Comparison of ENCODE assay signal across 8 cellular contexts in genomic region chr19:13207237-13208130, GRCh38. TPM values are rescaled to one million over a fixed set of nuclear protein-coding genes. Genes with fewer than 3 reads are reported as not detected.
DNase-seq lines count a peak whose midpoint lies in the region; ATAC-seq and TF ChIP-seq lines count a peak whose summit lies in the region.

No MANE protein-coding gene starts in this region.

- BruUV-seq in IMR-90 (replicated peaks; lab: Mats Ljungman, UMichigan): no TSS peak
- BruUV-seq in mammary epithelial cell (replicated peaks; lab: Mats Ljungman, UMichigan): no TSS peak

- H2BK15ac ChIP-seq in IMR-90 (ENCODE audit: low read depth, low read length): no peak overlapping the region; the same call in 2 of the 3 replicates

- no peak for TF ChIP-seq RAD21 in IMR-90 (IDR thresholded peaks at IDR 0.05; ENCODE audit: low read length)

- POLR2A ChIA-PET in IMR-90 (lab: Charles Lee; ENCODE audit: unreplicated experiment): interaction anchor here (0.7 kb wide), 1 partner anchor 15 kb away, joined by 3 read pairs; no protein-coding TSS in a partner anchor

- CTCF ChIA-PET in IMR-90 (lab: Yijun Ruan, JAX) (no interaction called here), mammary epithelial cell (lab: Charles Lee; ENCODE audit: low non-redundant PET) (no interaction called here)

- peak overlapping the region; percentile 75 for H3K27ac ChIP-seq in IMR-90 (ENCODE audit: insufficient read depth, low read length)
- H3K27ac ChIP-seq in mammary epithelial cell (ENCODE audit: insufficient read depth, low read depth, low read length): peak overlapping the region; percentile 15

- 59% methylated on average over 37 of the region's 95 CpGs; no CpG with 5 or more reads in 1 of the 2 experiments for WGBS in IMR-90 (ENCODE audit: extremely low coverage in 2 of 2, insufficient read length in 1 of 2), 2 experiments
- 24% methylated on average over 20 of the region's 95 CpGs for WGBS in mammary epithelial cell (ENCODE audit: low coverage, missing lambda C conversion rate)

- no peaks in the 10 kb centered on the region for H3K79me2 ChIP-seq in mammary epithelial cell (ENCODE audit: insufficient read depth, low read length)

- no peak overlapping the region for H4K91ac ChIP-seq in IMR-90 (ENCODE audit: insufficient read depth, low read depth, low read length)

- H3K9ac ChIP-seq in IMR-90 (ENCODE audit: low read depth, low read length) (peak overlapping the region; percentile 66), mammary epithelial cell (ENCODE audit: insufficient read depth, low read length) (no peak overlapping the region), mucosa of stomach (ENCODE audit: low read length) (peak overlapping the region; percentile 39)

- peak overlapping the region; percentile 28; the same call in 1 of the 2 replicates for H4K5ac ChIP-seq in IMR-90 (ENCODE audit: low read depth, low read length)

- no peaks in the 10 kb centered on the region for H3K9me1 ChIP-seq in IMR-90 (ENCODE audit: insufficient read depth, low read length)

- peak overlapping the region; percentile 46 for H2BK5ac ChIP-seq in IMR-90 (ENCODE audit: low read depth, low read length, poor library complexity, severe bottlenecking)

- in situ Hi-C loops in IMR-90 (cut with MboI; ENCODE audit: low sequenced_read_pairs) (no loop called here), mammary epithelial cell (cut with MboI; ENCODE audit: low sequenced_read_pairs in 2 of 2) (no loop called here)

- peak overlapping the region; percentile 85 for H2AFZ ChIP-seq in IMR-90 (replicated peaks; ENCODE audit: low read length, poor library complexity)
- H2AFZ ChIP-seq in mammary epithelial cell (ENCODE audit: low read depth, low read length): peak overlapping the region; percentile 81

- TF ChIP-seq POLR2A in IMR-90 (IDR thresholded peaks at IDR 0.05; ENCODE audit: low read depth, low read length): no peak

- peak overlapping the region; percentile 94 for H2AK9ac ChIP-seq in IMR-90 (replicated peaks; ENCODE audit: low read depth, low read length, poor library complexity)

- no peak overlapping the region for H2AK5ac ChIP-seq in IMR-90 (ENCODE audit: low read depth, low read length)

- H3K23ac ChIP-seq in IMR-90 (ENCODE audit: low read depth, low read length): no peak overlapping the region

- peaks cover 2% of the 10 kb centered on the region; the same call in 1 of the 2 replicates for H3K36me3 ChIP-seq in IMR-90 (ENCODE audit: control insufficient read depth, insufficient read depth, low read length)
- H3K36me3 ChIP-seq in mammary epithelial cell (ENCODE audit: insufficient read depth, low read length): no peaks in the 10 kb centered on the region
- no peaks in the 10 kb centered on the region for H3K36me3 ChIP-seq in mucosa of stomach (ENCODE audit: control insufficient read depth, insufficient read depth, low read length)

- H2BK120ac ChIP-seq in IMR-90 (ENCODE audit: low read depth, low read length): peak overlapping the region; percentile 58; the same call in 1 of the 2 replicates

- H3K9me3 ChIP-seq in IMR-90 (ENCODE audit: control insufficient read depth, insufficient read depth, low read length) (no peaks in the 10 kb centered on the region), mammary epithelial cell (replicated peaks; ENCODE audit: insufficient read depth, low read length) (no peaks in the 10 kb centered on the region), mucosa of stomach (ENCODE audit: control insufficient read depth, low read length) (no peaks in the 10 kb centered on the region)

- H3K79me1 ChIP-seq in IMR-90 (ENCODE audit: low read depth in 1 of 2, low read length in 2 of 2): no peaks in the 10 kb centered on the region

- peak overlapping the region; percentile 40 for H3K4me2 ChIP-seq in IMR-90 (ENCODE audit: low read depth, low read length)
- H3K4me2 ChIP-seq in mammary epithelial cell (ENCODE audit: insufficient read depth, low read depth, low read length): peak overlapping the region; percentile 51

- no peaks in the 10 kb centered on the region for H3K27me3 ChIP-seq in IMR-90 (ENCODE audit: control insufficient read depth, insufficient read depth, low read length)
- H3K27me3 ChIP-seq in mammary epithelial cell (ENCODE audit: insufficient read depth, low read length): no peaks in the 10 kb centered on the region
- no peaks in the 10 kb centered on the region for H3K27me3 ChIP-seq in mucosa of stomach (ENCODE audit: control insufficient read depth, insufficient read depth, low read length)

- peaks cover 7% of the 10 kb centered on the region for H3K4me1 ChIP-seq in IMR-90 (ENCODE audit: control insufficient read depth, insufficient read depth, low read length)
- H3K4me1 ChIP-seq in mammary epithelial cell (ENCODE audit: insufficient read depth, low read length): no peaks in the 10 kb centered on the region
- no peaks in the 10 kb centered on the region for H3K4me1 ChIP-seq in mucosa of stomach (ENCODE audit: control insufficient read depth, insufficient read depth, low read length)

- peak overlapping the region; percentile 69 for H3K4ac ChIP-seq in IMR-90 (ENCODE audit: low read depth, low read length)

- peak; percentile 53 for ATAC-seq in IMR-90 (ENCODE audit: low read depth)

- no peak overlapping the region for H2BK20ac ChIP-seq in IMR-90 (ENCODE audit: low read depth, low read length)

- dilution Hi-C loops in IMR-90 (cut with HindIII; ENCODE audit: low sequenced_read_pairs, unreplicated experiment) (no loop called here), mammary epithelial cell (cut with HindIII; ENCODE audit: low sequenced_read_pairs) (no loop called here)

- TF ChIP-seq CTCF in AG09309 (IDR thresholded peaks at IDR 0.05; ENCODE audit: control insufficient read depth, insufficient read depth, low read depth, low read length, missing control alignments) (no peak), IMR-90 (conservative IDR thresholded peaks at IDR 0.05; ENCODE audit: low read depth, low read length) (no peak), mammary epithelial cell (conservative IDR thresholded peaks at IDR 0.05 in 1 of 2, IDR thresholded peaks at IDR 0.05 in 1 of 2; ENCODE audit: extremely low read depth in 1 of 2, insufficient read depth in 1 of 2, low read depth in 1 of 2, low read length in 2 of 2) (no peak)

- intact Hi-C loops in IMR-90 (cut with micrococcal nuclease) (loop anchor here (5.0 kb wide), 1 partner anchor 45 kb away; no protein-coding TSS in a partner anchor), mammary epithelial cell (cut with micrococcal nuclease) (no loop called here)

- peak overlapping the region; percentile 8 to 72; a peak in 2 of 4 replicates for H4K8ac ChIP-seq in IMR-90 (ENCODE audit: low read depth in 2 of 2, low read length in 2 of 2)

- DNase-seq in AG09309 (ENCODE audit: low read depth): no peak
- no peak for DNase-seq in IMR-90
- no peak for DNase-seq in mammary epithelial cell
- DNase-seq in NCI-H1048 (lab: John Stamatoyannopoulos, UW): no peak
- DNase-seq in NCI-H2029 (lab: John Stamatoyannopoulos, UW): no peak
- DNase-seq in NCI-H1417 treated with DMSO at 0.1 percent for 48 hours (lab: John Stamatoyannopoulos, UW): no peak
- DNase-seq in NK-92 (lab: John Stamatoyannopoulos, UW; ENCODE audit: unreplicated experiment): no peak

- H3K18ac ChIP-seq in IMR-90 (ENCODE audit: low read depth, low read length): 0 out of 2 replicates have a peak overlapping the region, but pooled peaks have one; percentile 2

- H3K4me3 ChIP-seq in AG09309 (ENCODE audit: control insufficient read depth, low read depth, low read length) (peak overlapping the region; percentile 41), IMR-90 (ENCODE audit: insufficient read depth, low read depth, low read length) (peak overlapping the region; percentile 2; the same call in 1 of the 2 replicates), mammary epithelial cell (replicated peaks in 1 of 3; ENCODE audit: insufficient read depth in 1 of 3, low read depth in 2 of 3, low read length in 3 of 3) (no peak overlapping the region), mucosa of stomach (ENCODE audit: low read length) (no peak overlapping the region)

- peak overlapping the region; percentile 4; the same call in 1 of the 2 replicates for H3K56ac ChIP-seq in IMR-90 (ENCODE audit: extremely low read depth, insufficient read depth, low read length)

- no peaks in the 10 kb centered on the region for H4K20me1 ChIP-seq in IMR-90 (ENCODE audit: insufficient read depth, low read length)
- no peaks in the 10 kb centered on the region for H4K20me1 ChIP-seq in mammary epithelial cell (ENCODE audit: insufficient read depth, low read length)

- H3K14ac ChIP-seq in IMR-90 (replicated peaks; ENCODE audit: low read depth, low read length): peak overlapping the region; percentile 4; the same call in 1 of the 2 replicates

TF ChIP-seq in IMR-90, 13 proteins besides CTCF, POLR2A, EP300 and RAD21 (continues in another document):
- TF ChIP-seq CHD1 (IDR thresholded peaks at IDR 0.05; ENCODE audit: low read depth, low read length) (no peak), MAFK (IDR thresholded peaks at IDR 0.05; ENCODE audit: low read depth, low read length) (no peak), NFE2L2 (IDR thresholded peaks at IDR 0.05; ENCODE audit: low read depth, low read length) (no peak), RCOR1 (IDR thresholded peaks at IDR 0.05; ENCODE audit: insufficient replicate concordance, low read length) (no peak), MAZ (IDR thresholded peaks at IDR 0.05; ENCODE audit: borderline replicate concordance, low read depth, low read length) (no peak)
- TF ChIP-seq, protein P1, sequence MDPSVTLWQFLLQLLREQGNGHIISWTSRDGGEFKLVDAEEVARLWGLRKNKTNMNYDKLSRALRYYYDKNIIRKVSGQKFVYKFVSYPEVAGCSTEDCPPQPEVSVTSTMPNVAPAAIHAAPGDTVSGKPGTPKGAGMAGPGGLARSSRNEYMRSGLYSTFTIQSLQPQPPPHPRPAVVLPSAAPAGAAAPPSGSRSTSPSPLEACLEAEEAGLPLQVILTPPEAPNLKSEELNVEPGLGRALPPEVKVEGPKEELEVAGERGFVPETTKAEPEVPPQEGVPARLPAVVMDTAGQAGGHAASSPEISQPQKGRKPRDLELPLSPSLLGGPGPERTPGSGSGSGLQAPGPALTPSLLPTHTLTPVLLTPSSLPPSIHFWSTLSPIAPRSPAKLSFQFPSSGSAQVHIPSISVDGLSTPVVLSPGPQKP (IDR thresholded peaks at IDR 0.05; ENCODE audit: borderline replicate concordance, low read depth, low read length): no peak

RNA-seq across cellular contexts. Expression of gene IER2, which starts 57.3 kb away (rescaled TPM):
- total RNA-seq in IMR-90 (2012; rRNA removed): 7.7 and 17.5 TPM in 2 replicates
- 99.4 and 102 TPM in 2 replicates for polyA plus RNA-seq in IMR-90 (2012; rRNA removed)
- polyA plus RNA-seq in IMR-90 (2012; cell fraction: cytosol; rRNA removed): 235 and 278 TPM in 2 replicates
- polyA plus RNA-seq in IMR-90 (2012; cell fraction: nucleus; rRNA removed; ENCODE audit: low replicate concordance): 283 and 529 TPM in 2 replicates
- 100 to 1,000 TPM in 1 of 2 donors, 10 to 100 TPM in 1; 16.2 to 108 TPM for total RNA-seq in mammary epithelial cell
- 42.1 TPM for polyA plus RNA-seq in mammary epithelial cell
- polyA minus RNA-seq in mammary epithelial cell: 25.5 TPM

RNA-seq across cellular contexts. Expression of gene STX10, which starts 57.3 kb away (rescaled TPM):
- 64.9 and 76.7 TPM in 2 replicates for total RNA-seq in IMR-90 (2012; rRNA removed)
- polyA plus RNA-seq in IMR-90 (2012; rRNA removed): 77.9 and 82.0 TPM in 2 replicates
- 83.2 and 104 TPM in 2 replicates for polyA plus RNA-seq in IMR-90 (2012; cell fraction: cytosol; rRNA removed)
- polyA plus RNA-seq in IMR-90 (2012; cell fraction: nucleus; rRNA removed; ENCODE audit: low replicate concordance): 242 and 318 TPM in 2 replicates
- total RNA-seq in mammary epithelial cell: 10 to 100 TPM; 33.7 to 48.0 TPM
- polyA plus RNA-seq in mammary epithelial cell: 67.4 TPM
- polyA minus RNA-seq in mammary epithelial cell: 102 TPM

Comparison
In these comparisons a context has a peak if more than half of its experiments do, and no peak if none do; other contexts are left out.
1. H3K4me3 ChIP-seq: peak in AG09309 (single experiment) and IMR-90 (single experiment); none in mammary epithelial cell (0 of 3) and mucosa of stomach (single experiment).